In genomic region chr3:33787328-33788009, GRCh38 we compare ENCODE assay signal across 1 cellular context.
TF ChIP-seq lines count a peak whose summit lies in the region.

No MANE protein-coding gene starts in this region.

TF ChIP-seq in endothelial cell of umbilical vein, 7 proteins besides CTCF, POLR2A, EP300 and RAD21 (continued from another document):
- TF ChIP-seq FOS (IDR thresholded peaks at IDR 0.05; ENCODE audit: borderline replicate concordance, insufficient read depth, low read length) (no peak), EZH2 (IDR thresholded peaks at IDR 0.05; ENCODE audit: borderline replicate concordance, low read depth, low read length, severe bottlenecking) (no peak)
